29 cellular contexts compared by ENCODE assay signal in genomic region chr4:164579270-164579942, GRCh38.
"Had no signal": no experiment of that assay in that cellular context is flagged by ENCODE, and none has a peak within 500 bp of the region (broad histone marks: within the 10 kb centered on the region; RNA-seq: fewer than 3 reads in every experiment).

No MANE protein-coding gene starts in this region.

- H3K9me3 ChIP-seq: ovary, prostate gland, right atrium auricular region, thoracic aorta, thyroid gland, upper lobe of right lung, uterus had no signal

- H2AFZ ChIP-seq: parathyroid adenoma had no signal

- H3K36me3 Mint-ChIP-seq: naive B cell; naive thymus-derived CD8-positive, alpha-beta T cell; stimulated activated effector memory CD8-positive, alpha-beta T cell treated with anti-CD3 and anti-CD28 coated beads, Interleukin-12 subunit alpha, Interleukin-12 subunit beta, amount 100 ng/mL, for 72 hours; stimulated activated naive B cell treated with anti-CD40 and anti-IgM and Interleukin-4, amounts not matched to agents 10 μg/mL and 1 μg/mL and 100 μg/mL, for 72 hours; type B pancreatic cell had no signal

- H3K4me1 ChIP-seq: parathyroid adenoma, prostate gland, right atrium auricular region, stomach, thyroid gland, tibial nerve, upper lobe of right lung, uterus had no signal

- H3K79me2 ChIP-seq: parathyroid adenoma had no signal

- H3K4me2 ChIP-seq: smooth muscle cell had no signal

- ATAC-seq: naive thymus-derived CD8-positive, alpha-beta T cell; natural killer cell treated with Interleukin-12 subunit alpha and Interleukin-12 subunit beta and Interleukin-15 and Interleukin-18, amount 100 ng/mL, for 72 hours; sciatic nerve; stimulated activated effector memory CD8-positive, alpha-beta T cell treated with anti-CD3 and anti-CD28 coated beads, Interleukin-12 subunit alpha, Interleukin-12 subunit beta, amount 100 ng/mL, for 72 hours; stimulated activated naive B cell treated with anti-CD40 and anti-IgM and Interleukin-4, amounts not matched to agents 10 μg/mL and 1 μg/mL and 100 μg/mL, for 72 hours; upper lobe of right lung had no signal

- H3K27me3 ChIP-seq: ovary, right atrium auricular region, stomach, thyroid gland, tibial nerve, upper lobe of right lung, uterus had no signal

- H3K4me3 ChIP-seq: ovary, prostate gland, right atrium auricular region, skin epidermis, smooth muscle cell, stomach, thoracic aorta, thyroid gland, tibial nerve, upper lobe of right lung, uterus had no signal

- H3K36me3 ChIP-seq: ovary, prostate gland, right atrium auricular region, stomach, thoracic aorta, thyroid gland, tibial nerve, upper lobe of right lung, uterus had no signal

- H3K9ac ChIP-seq: parathyroid adenoma had no signal

- H3K9me3 Mint-ChIP-seq: type B pancreatic cell had no signal

- H3K4me1 Mint-ChIP-seq: naive B cell; naive thymus-derived CD8-positive, alpha-beta T cell; nephron progenitor cell; neural crest cell; stimulated activated effector memory CD8-positive, alpha-beta T cell treated with anti-CD3 and anti-CD28 coated beads, Interleukin-12 subunit alpha, Interleukin-12 subunit beta, amount 100 ng/mL, for 72 hours; stimulated activated naive B cell treated with anti-CD40 and anti-IgM and Interleukin-4, amounts not matched to agents 10 μg/mL and 1 μg/mL and 100 μg/mL, for 72 hours had no signal

- H3K27ac ChIP-seq: ovary, parathyroid adenoma, prostate gland, right atrium auricular region, skin epidermis, stomach, thoracic aorta, thyroid gland, tibial nerve, upper lobe of right lung, uterus had no signal

- H3K4me3 Mint-ChIP-seq: naive B cell; naive thymus-derived CD8-positive, alpha-beta T cell; natural killer cell treated with Interleukin-12 subunit alpha and Interleukin-12 subunit beta and Interleukin-15 and Interleukin-18, amount 100 ng/mL, for 72 hours; nephron progenitor cell; neural crest cell; stimulated activated effector memory CD8-positive, alpha-beta T cell treated with anti-CD3 and anti-CD28 coated beads, Interleukin-12 subunit alpha, Interleukin-12 subunit beta, amount 100 ng/mL, for 72 hours; stimulated activated naive B cell treated with anti-CD40 and anti-IgM and Interleukin-4, amounts not matched to agents 10 μg/mL and 1 μg/mL and 100 μg/mL, for 72 hours; stimulated activated naive CD8-positive, alpha-beta T cell treated with anti-CD3 and anti-CD28 coated beads, Interleukin-15, Interleukin-2, amounts not matched to agents 100 ng/mL and 50 ng/mL, for 24 hours; type B pancreatic cell had no signal

- DNase-seq: naive B cell; naive thymus-derived CD8-positive, alpha-beta T cell; nephron progenitor cell; occipital lobe; ovary; retina; stimulated activated CD4-positive, alpha-beta T cell treated with anti-CD3 and anti-CD28 coated beads, Interleukin-15, amount 100 ng/mL, for 24 hours; stimulated activated CD4-positive, alpha-beta T cell treated with anti-CD3 and anti-CD28 coated beads, Interleukin-2, amount 100 ng/mL, for 24 hours; stimulated activated CD4-positive, alpha-beta T cell treated with anti-CD3 and anti-CD28 coated beads, Interleukin-2, amount 100 ng/mL, for 48 hours; stimulated activated CD4-positive, alpha-beta T cell treated with anti-CD3 and anti-CD28 coated beads, Interleukin-4, amount 100 ng/mL, for 24 hours; stimulated activated naive B cell treated with anti-CD40 and anti-IgM and Interleukin-4, amounts not matched to agents 10 μg/mL and 1 μg/mL and 100 μg/mL, for 72 hours; stimulated activated naive CD4-positive, alpha-beta T cell treated with Interleukin-2 at 50 U/mL for 16 hours; stomach; thyroid gland; upper lobe of right lung; uterus had no signal

- H3K27me3 Mint-ChIP-seq: naive B cell; natural killer cell treated with Interleukin-12 subunit alpha and Interleukin-12 subunit beta and Interleukin-15 and Interleukin-18, amount 100 ng/mL, for 72 hours; stimulated activated naive B cell treated with anti-CD40 and anti-IgM and Interleukin-4, amounts not matched to agents 10 μg/mL and 1 μg/mL and 100 μg/mL, for 72 hours; stimulated activated naive CD8-positive, alpha-beta T cell treated with anti-CD3 and anti-CD28 coated beads, Interleukin-15, Interleukin-2, amounts not matched to agents 100 ng/mL and 50 ng/mL, for 24 hours had no signal

- H3K27ac Mint-ChIP-seq: naive B cell; naive thymus-derived CD8-positive, alpha-beta T cell; natural killer cell treated with Interleukin-12 subunit alpha and Interleukin-12 subunit beta and Interleukin-15 and Interleukin-18, amount 100 ng/mL, for 72 hours; nephron progenitor cell; stimulated activated effector memory CD8-positive, alpha-beta T cell treated with anti-CD3 and anti-CD28 coated beads, Interleukin-12 subunit alpha, Interleukin-12 subunit beta, amount 100 ng/mL, for 72 hours; stimulated activated naive B cell treated with anti-CD40 and anti-IgM and Interleukin-4, amounts not matched to agents 10 μg/mL and 1 μg/mL and 100 μg/mL, for 72 hours; stimulated activated naive CD8-positive, alpha-beta T cell treated with anti-CD3 and anti-CD28 coated beads, Interleukin-15, Interleukin-2, amounts not matched to agents 100 ng/mL and 50 ng/mL, for 24 hours; type B pancreatic cell had no signal
